ENCODE assay signal across 20 cellular contexts in the genomic region with DNA sequence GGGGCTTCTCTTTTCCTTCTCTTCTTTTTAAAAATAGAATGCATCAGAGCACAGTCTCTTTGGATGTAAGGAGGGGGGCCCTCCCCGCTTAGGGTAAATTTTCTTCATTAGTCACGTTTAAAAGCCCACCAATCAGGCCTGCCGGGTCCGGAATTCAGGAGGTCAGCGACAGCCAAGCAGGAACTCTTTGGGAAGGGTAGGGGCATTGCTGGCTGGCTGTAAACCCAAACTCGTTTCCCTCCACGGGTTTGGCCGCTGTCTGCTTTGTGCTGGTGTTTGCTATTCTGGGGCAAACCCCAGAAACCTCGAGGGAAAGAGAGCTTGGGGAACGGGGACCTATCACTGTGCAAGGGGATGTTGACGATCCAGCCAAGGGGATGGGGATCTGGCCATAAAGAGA.
"Had no signal": no experiment of that assay in that cellular context is flagged by ENCODE, and none has a peak within 500 bp of the region (broad histone marks: within the 10 kb centered on the region; RNA-seq: fewer than 3 reads in every experiment).

No MANE protein-coding gene starts in this region.

- H3K27me3 ChIP-seq: cardiac muscle cell had no signal

- H3K4me3 ChIP-seq: cardiac muscle cell, left lung, sigmoid colon, thoracic aorta had no signal

- H3K36me3 Mint-ChIP-seq: activated naive CD8-positive, alpha-beta T cell treated with anti-CD3 and anti-CD28 coated beads, Interleukin-2, amount 10 ng/mL, durations not matched to agents 7 days and 5 days; stimulated activated effector memory CD8-positive, alpha-beta T cell treated with anti-CD3 and anti-CD28 coated beads, Interleukin-12 subunit alpha, Interleukin-12 subunit beta, amount 100 ng/mL, for 72 hours had no signal

- H3K27ac Mint-ChIP-seq: activated CD4-positive, alpha-beta T cell treated with anti-CD3 and anti-CD28 coated beads, Interleukin-2, amount 10 ng/mL, durations not matched to agents 24 days and 14 days; activated CD8-positive, alpha-beta T cell treated with anti-CD3 and anti-CD28 coated beads for 36 hours; activated naive CD8-positive, alpha-beta T cell treated with anti-CD3 and anti-CD28 coated beads, Interleukin-2, amount 10 ng/mL, durations not matched to agents 7 days and 5 days; activated T-helper 17 cell treated with anti-CD3 and anti-CD28 coated beads, Interleukin-2, amount 50 U/mL, for 72 hours; stimulated activated effector memory CD8-positive, alpha-beta T cell treated with anti-CD3 and anti-CD28 coated beads, Interleukin-12 subunit alpha, Interleukin-12 subunit beta, amount 100 ng/mL, for 72 hours; T-helper 2 cell treated with Interferon-gamma antibody and Interleukin-4, amounts not matched to agents 5 μg/mL and 100 μg/mL, for 36 hours had no signal

- H3K4me1 ChIP-seq: left lung, sigmoid colon had no signal

- H3K4me1 Mint-ChIP-seq: activated naive CD8-positive, alpha-beta T cell treated with anti-CD3 and anti-CD28 coated beads, Interleukin-2, amount 10 ng/mL, durations not matched to agents 7 days and 5 days; activated T-helper 17 cell treated with anti-CD3 and anti-CD28 coated beads, Interleukin-2, amount 50 U/mL, for 72 hours; stimulated activated effector memory CD8-positive, alpha-beta T cell treated with anti-CD3 and anti-CD28 coated beads, Interleukin-12 subunit alpha, Interleukin-12 subunit beta, amount 100 ng/mL, for 72 hours had no signal

- H3K27ac ChIP-seq: cardiac muscle cell, epithelial cell of prostate, left lung, sigmoid colon, thoracic aorta had no signal

- H3K4me3 Mint-ChIP-seq: activated CD4-positive, alpha-beta T cell treated with anti-CD3 and anti-CD28 coated beads, Interleukin-2, amount 10 ng/mL, durations not matched to agents 24 days and 14 days; activated CD8-positive, alpha-beta T cell treated with anti-CD3 and anti-CD28 coated beads for 36 hours; activated naive CD8-positive, alpha-beta T cell treated with anti-CD3 and anti-CD28 coated beads, Interleukin-2, amount 10 ng/mL, durations not matched to agents 7 days and 5 days; activated T-helper 17 cell treated with anti-CD3 and anti-CD28 coated beads, Interleukin-2, amount 50 U/mL, for 72 hours; stimulated activated effector memory CD8-positive, alpha-beta T cell treated with anti-CD3 and anti-CD28 coated beads, Interleukin-12 subunit alpha, Interleukin-12 subunit beta, amount 100 ng/mL, for 72 hours; T-helper 2 cell treated with Interferon-gamma antibody and Interleukin-4, amounts not matched to agents 5 μg/mL and 100 μg/mL, for 36 hours had no signal

- H3K9me3 Mint-ChIP-seq: activated CD4-positive, alpha-beta T cell treated with anti-CD3 and anti-CD28 coated beads, Interleukin-2, amount 10 ng/mL, durations not matched to agents 24 days and 14 days; activated CD8-positive, alpha-beta T cell treated with anti-CD3 and anti-CD28 coated beads for 36 hours; activated naive CD8-positive, alpha-beta T cell treated with anti-CD3 and anti-CD28 coated beads, Interleukin-2, amount 10 ng/mL, durations not matched to agents 7 days and 5 days; activated T-helper 17 cell treated with anti-CD3 and anti-CD28 coated beads, Interleukin-2, amount 50 U/mL, for 72 hours; stimulated activated effector memory CD8-positive, alpha-beta T cell treated with anti-CD3 and anti-CD28 coated beads, Interleukin-12 subunit alpha, Interleukin-12 subunit beta, amount 100 ng/mL, for 72 hours; T-helper 2 cell treated with Interferon-gamma antibody and Interleukin-4, amounts not matched to agents 5 μg/mL and 100 μg/mL, for 36 hours had no signal

- DNase-seq: activated CD4-positive, alpha-beta T cell treated with anti-CD3 and anti-CD28 coated beads, Interleukin-2, amount 10 ng/mL, durations not matched to agents 24 days and 14 days; activated CD8-positive, alpha-beta T cell treated with anti-CD3 and anti-CD28 coated beads for 36 hours; activated naive CD4-positive, alpha-beta T cell treated with Interleukin-2 at 50 U/mL for 16 hours; activated naive CD8-positive, alpha-beta T cell treated with anti-CD3 and anti-CD28 coated beads, Interleukin-2, amount 10 ng/mL, durations not matched to agents 7 days and 5 days; activated T-cell treated with anti-CD3 and anti-CD28 coated beads, Interleukin-2, amount 50 U/mL, for 1 hour; amygdala; dermis blood vessel endothelial cell; foreskin melanocyte; glutamatergic neuron; hippocampal formation; kidney; left lung; sigmoid colon; stimulated activated CD4-positive, alpha-beta T cell treated with anti-CD3 and anti-CD28 coated beads, Interleukin-4, amount 100 ng/mL, for 24 hours had no signal

- H3K9me3 ChIP-seq: left lung, sigmoid colon, thoracic aorta had no signal

- H3K36me3 ChIP-seq: cardiac muscle cell, left lung, sigmoid colon, thoracic aorta had no signal

- ATAC-seq: activated CD8-positive, alpha-beta T cell treated with anti-CD3 and anti-CD28 coated beads for 36 hours; activated T-helper 17 cell treated with anti-CD3 and anti-CD28 coated beads, Interleukin-2, amount 50 U/mL, for 72 hours; left lung; stimulated activated effector memory CD8-positive, alpha-beta T cell treated with anti-CD3 and anti-CD28 coated beads, Interleukin-12 subunit alpha, Interleukin-12 subunit beta, amount 100 ng/mL, for 72 hours had no signal
